Comparison of ENCODE assay signal across 15 cellular contexts in genomic region chr19:1455002-1455335, GRCh38. TPM values are rescaled to one million over a fixed set of nuclear protein-coding genes. Genes with fewer than 3 reads are reported as not detected.
DNase-seq lines count a peak whose midpoint lies in the region; ATAC-seq, FAIRE-seq and TF ChIP-seq lines count a peak whose summit lies in the region.
"Had no signal": no experiment of that assay in that cellular context is flagged by ENCODE, and none has a peak within 500 bp of the region (broad histone marks: within the 10 kb centered on the region; RNA-seq: fewer than 3 reads in every experiment).

No MANE protein-coding gene starts in this region.

- H3K79me2 ChIP-seq in HepG2 (ENCODE audit: insufficient read depth, low read length) = no peaks in the 10 kb centered on the region

- peaks cover 10% of the 10 kb centered on the region; the same call in 1 of the 2 replicates for H4K20me1 ChIP-seq in HepG2 (ENCODE audit: insufficient read depth, low read length)

- H3K36me3 Mint-ChIP-seq in type B pancreatic cell = no peaks in the 10 kb centered on the region

- 3% methylated on average over 9 of the region's 22 CpGs for WGBS in HepG2 (ENCODE audit: low lambda C conversion rate)
- 2% methylated on average over 6 of the region's 22 CpGs for WGBS in right lobe of liver (ENCODE audit: insufficient coverage, low coverage, low lambda C conversion rate, missing lambda C conversion rate)

- peak overlapping the region in 2 of 3 experiments; percentile 25 to 51; a peak in 2 of 6 replicates for H3K4me3 ChIP-seq in HepG2 (replicated peaks in 1 of 3; ENCODE audit: insufficient read depth in 1 of 3, low read depth in 2 of 3, low read length in 3 of 3)
- H3K4me3 ChIP-seq in right lobe of liver = no peak overlapping the region
- H3K4me3 ChIP-seq: esophagus muscularis mucosa, neural progenitor cell had no signal

- H3K9me3 ChIP-seq in HepG2 (ENCODE audit: low read length) (no peaks in the 10 kb centered on the region), right lobe of liver (no peaks in the 10 kb centered on the region)
- H3K9me3 ChIP-seq: esophagus muscularis mucosa, spleen had no signal

- no peak overlapping the region for H3K27ac Mint-ChIP-seq in type B pancreatic cell
- H3K27ac Mint-ChIP-seq: HFFc6, neural progenitor cell had no signal

- TF ChIP-seq EP300 in HepG2 (IDR thresholded peaks at IDR 0.05; ENCODE audit: low read depth in 2 of 2, low read length in 2 of 2) (no peak), HepG2 (CRISPR knock-in tag; IDR thresholded peaks at IDR 0.05; ENCODE audit: borderline replicate concordance) (no peak)

- H3K4me1 ChIP-seq in HepG2 (ENCODE audit: insufficient read depth, low read length) (peaks cover 48% of the 10 kb centered on the region), right lobe of liver (no peaks in the 10 kb centered on the region)

- no peak for ATAC-seq in HepG2
- no peak for ATAC-seq in right lobe of liver
- no peak for ATAC-seq in GM18907 (IDR thresholded peaks at IDR 0.05; ENCODE audit: unreplicated experiment)

- in situ Hi-C loops in HepG2 (cut with HindIII; ENCODE audit: extremely low pct_ligation_motif_present, low pct_unique_long_range_greater_than_20kb) = loop anchor here (5.0 kb wide), 1 partner anchor 57 kb away; the partner anchor contains the start of gene ADAMTSL5

- peaks cover 59% of the 10 kb centered on the region for H3K27me3 Mint-ChIP-seq in type B pancreatic cell

- H3K36me3 ChIP-seq in HepG2 (replicated peaks in 1 of 2; ENCODE audit: control insufficient read depth in 1 of 2, insufficient read depth in 2 of 2, low read length in 2 of 2) (no peaks in the 10 kb centered on the region), right lobe of liver (no peaks in the 10 kb centered on the region)
- H3K36me3 ChIP-seq: brain microvascular endothelial cell, neural progenitor cell had no signal

- TF ChIP-seq RAD21 in HepG2 (CRISPR knock-in tag; IDR thresholded peaks at IDR 0.05) = no peak

- TF ChIP-seq POLR2A in HepG2 (IDR thresholded peaks at IDR 0.05; ENCODE audit: insufficient read depth in 1 of 2, low read depth in 2 of 2, low read length in 2 of 2) = no peak
- TF ChIP-seq POLR2A in right lobe of liver (IDR thresholded peaks at IDR 0.05) = no peak

- no peak overlapping the region for H3K9ac ChIP-seq in HepG2 (ENCODE audit: insufficient read depth, low read depth, low read length)
- H3K9ac ChIP-seq: neural progenitor cell had no signal

- no TSS peak for BruUV-seq in HepG2 (replicated peaks; lab: Mats Ljungman, UMichigan)

- peaks cover 9% of the 10 kb centered on the region for H3K4me1 Mint-ChIP-seq in type B pancreatic cell (ENCODE audit: unreplicated experiment)

- TF ChIP-seq CTCF in HepG2 (CRISPR knock-in tag; IDR thresholded peaks at IDR 0.05) (no peak), right lobe of liver (IDR thresholded peaks at IDR 0.05) (no peak), type B pancreatic cell (conservative IDR thresholded peaks at IDR 0.05) (no peak)

- H3K4me3 Mint-ChIP-seq in type B pancreatic cell = no peak overlapping the region
- H3K4me3 Mint-ChIP-seq: HFFc6 had no signal

- H3K27ac ChIP-seq in HepG2 (ENCODE audit: extremely low read length, insufficient read depth, low read length) (no peak overlapping the region), right lobe of liver (no peak overlapping the region)
- H3K27ac ChIP-seq: brain microvascular endothelial cell, esophagus muscularis mucosa, neural progenitor cell, spleen had no signal

- peak overlapping the region; percentile 38 for H3K4me2 ChIP-seq in HepG2 (ENCODE audit: low read depth, low read length)
- H3K4me2 ChIP-seq: neural progenitor cell had no signal

- no peak overlapping the region for H2AFZ ChIP-seq in HepG2 (ENCODE audit: low read length)
- H2AFZ ChIP-seq: neural progenitor cell had no signal

- no peak for FAIRE-seq in HepG2 (lab: Jason Lieb, UNC)
- FAIRE-seq: kidney had no signal

- H3K9me3 Mint-ChIP-seq in type B pancreatic cell = no peaks in the 10 kb centered on the region
- H3K9me3 Mint-ChIP-seq: HFFc6, neural progenitor cell had no signal

- DNase-seq in HepG2 (ENCODE audit: low spot score) (no peak), right lobe of liver (no peak), OCI-M1 (lab: John Stamatoyannopoulos, UW) (peak; percentile 2), dermis blood vessel endothelial cell (peak; percentile 84), DMS114 treated with DMSO at 0.1 percent for 48 hours (lab: John Stamatoyannopoulos, UW; ENCODE audit: unreplicated experiment) (no peak), DMS79 treated with DMSO at 0.1 percent for 48 hours (lab: John Stamatoyannopoulos, UW) (no peak), type B pancreatic cell (ENCODE audit: extremely low spot score, unreplicated experiment) (no peak)
- DNase-seq: NCI-H1105, spleen had no signal

- H3K27me3 ChIP-seq in HepG2 (ENCODE audit: control insufficient read depth in 1 of 2, insufficient read depth in 2 of 2, low read length in 2 of 2) = peaks cover 13 to 64% of the 10 kb centered on the region in 2 experiments
- peaks cover 4 to 24% of the 10 kb centered on the region in 2 donors for H3K27me3 ChIP-seq in right lobe of liver

- intact Hi-C loops in HepG2 (cut with micrococcal nuclease; ENCODE audit: unreplicated experiment) (no loop called here), right lobe of liver (cut with DNase I) (loop anchor here in 1 of 2 donors (10.0 kb wide), 1 partner anchor 60 kb away; the partner anchor contains the start of gene ADAMTSL5)

- POLR2A ChIA-PET in HepG2 (lab: Yijun Ruan, JAX) = interaction anchor here (1.6 to 4.0 kb wide), 4 partner anchors 11 to 172 kb away, joined by 7 to 34 read pairs (median 12); partner anchors contain the start of gene REEP6

- CTCF ChIA-PET in HepG2 (lab: Yijun Ruan, JAX; ENCODE audit: low intra/inter-chr PET ratio, low total read pairs) = no interaction called here

RNA-seq across cellular contexts. Expression of gene APC2, which starts 5.0 kb away (rescaled TPM):
- total RNA-seq in HepG2 (2016; rRNA removed; fragmentation: Illumina TruSeq; extraction: Trizol) (0.22 TPM in 1 of 2 replicates, not detected in the other), right lobe of liver (under 1 TPM in 3 of 6 experiments, not detected in 3; 0.06 to 0.13 (median 0.06) TPM), dermis blood vessel endothelial cell (0.23 and 0.34 TPM in 2 replicates), type B pancreatic cell (ENCODE audit: low replicate concordance) (1.2 and 9.2 TPM in 2 replicates)
- under 0.01 TPM in 1 of 2 replicates, not detected in the other for total RNA-seq in HepG2 (2016; cell fraction: cytosol; rRNA removed; fragmentation: Illumina TruSeq; extraction: Trizol; ENCODE audit: low read depth)
- total RNA-seq in HepG2 (2016; cell fraction: insoluble cytoplasmic fraction; rRNA removed; fragmentation: Illumina TruSeq; extraction: Trizol) = 0.02 and 0.27 TPM in 2 replicates
- 0.24 TPM in 1 of 2 replicates, not detected in the other for total RNA-seq in HepG2 (2016; cell fraction: membrane; rRNA removed; fragmentation: Illumina TruSeq; extraction: Trizol)
- 0.25 and 0.28 TPM in 2 replicates for total RNA-seq in HepG2 (2016; cell fraction: nucleus; rRNA removed; fragmentation: Illumina TruSeq; extraction: Trizol)
- polyA plus RNA-seq in HepG2 (2011; rRNA removed) = 0.08 and 0.16 TPM in 2 replicates
- polyA plus RNA-seq in HepG2 (2011; cell fraction: cytosol; rRNA removed) = 0.04 and 0.07 TPM in 2 replicates
- polyA plus RNA-seq in HepG2 (2011; cell fraction: nucleus; rRNA removed) = 0.37 and 0.61 TPM in 2 replicates
- polyA plus RNA-seq in HepG2 (2012) = 0.11 and 0.28 TPM in 2 replicates
- polyA plus RNA-seq in HepG2 (2016; cell fraction: cytosol; fragmentation: Illumina TruSeq; extraction: Trizol; ENCODE audit: low read depth) = not detected in 2 replicates
- polyA plus RNA-seq in HepG2 (2016; cell fraction: insoluble cytoplasmic fraction; fragmentation: Illumina TruSeq; extraction: Trizol; ENCODE audit: low read depth) = not detected in 2 replicates
- not detected in 2 replicates for polyA plus RNA-seq in HepG2 (2016; cell fraction: membrane; fragmentation: Illumina TruSeq; extraction: Trizol; ENCODE audit: low read depth)
- polyA plus RNA-seq in HepG2 (2016; cell fraction: nucleus; fragmentation: Illumina TruSeq; extraction: Trizol; ENCODE audit: insufficient read depth, low read depth) = 0.18 and 0.40 TPM in 2 replicates
- polyA minus RNA-seq in HepG2 (2011; rRNA and poly(A)+ RNA removed; ENCODE audit: low replicate concordance) = 0.40 and 0.77 TPM in 2 replicates
- 0.35 and 0.49 TPM in 2 replicates for polyA minus RNA-seq in HepG2 (2011; cell fraction: cytosol; rRNA and poly(A)+ RNA removed)
- 0.52 and 0.75 TPM in 2 replicates for polyA minus RNA-seq in HepG2 (2011; cell fraction: nucleus; rRNA and poly(A)+ RNA removed)

RNA-seq across cellular contexts. Expression of gene RPS15, which starts 16.8 kb away (rescaled TPM):
- total RNA-seq in HepG2 (2016; rRNA removed; fragmentation: Illumina TruSeq; extraction: Trizol) (695 and 780 TPM in 2 replicates), right lobe of liver (1,000 to 10,000 TPM in 2 of 6 experiments, 100 to 1,000 TPM in 4; 334 to 1,615 (median 355) TPM), dermis blood vessel endothelial cell (380 and 637 TPM in 2 replicates), type B pancreatic cell (ENCODE audit: low replicate concordance) (1,251 and 1,344 TPM in 2 replicates)
- 693 and 734 TPM in 2 replicates for total RNA-seq in HepG2 (2016; cell fraction: cytosol; rRNA removed; fragmentation: Illumina TruSeq; extraction: Trizol; ENCODE audit: low read depth)
- total RNA-seq in HepG2 (2016; cell fraction: insoluble cytoplasmic fraction; rRNA removed; fragmentation: Illumina TruSeq; extraction: Trizol) = 654 and 886 TPM in 2 replicates
- total RNA-seq in HepG2 (2016; cell fraction: membrane; rRNA removed; fragmentation: Illumina TruSeq; extraction: Trizol) = 967 and 1,125 TPM in 2 replicates
- 240 and 299 TPM in 2 replicates for total RNA-seq in HepG2 (2016; cell fraction: nucleus; rRNA removed; fragmentation: Illumina TruSeq; extraction: Trizol)
- 1,411 and 1,504 TPM in 2 replicates for polyA plus RNA-seq in HepG2 (2011; rRNA removed)
- polyA plus RNA-seq in HepG2 (2011; cell fraction: cytosol; rRNA removed) = 2,214 and 3,196 TPM in 2 replicates
- polyA plus RNA-seq in HepG2 (2011; cell fraction: nucleus; rRNA removed) = 923 and 1,023 TPM in 2 replicates
- 1,504 and 2,202 TPM in 2 replicates for polyA plus RNA-seq in HepG2 (2012)
- polyA plus RNA-seq in HepG2 (2016; cell fraction: cytosol; fragmentation: Illumina TruSeq; extraction: Trizol; ENCODE audit: low read depth) = 1,868 and 2,054 TPM in 2 replicates
- polyA plus RNA-seq in HepG2 (2016; cell fraction: insoluble cytoplasmic fraction; fragmentation: Illumina TruSeq; extraction: Trizol; ENCODE audit: low read depth) = 1,628 and 1,692 TPM in 2 replicates
- 2,328 and 2,419 TPM in 2 replicates for polyA plus RNA-seq in HepG2 (2016; cell fraction: membrane; fragmentation: Illumina TruSeq; extraction: Trizol; ENCODE audit: low read depth)
- 895 and 898 TPM in 2 replicates for polyA plus RNA-seq in HepG2 (2016; cell fraction: nucleus; fragmentation: Illumina TruSeq; extraction: Trizol; ENCODE audit: insufficient read depth, low read depth)
- polyA minus RNA-seq in HepG2 (2011; rRNA and poly(A)+ RNA removed; ENCODE audit: low replicate concordance) = 538 and 916 TPM in 2 replicates
- 647 and 682 TPM in 2 replicates for polyA minus RNA-seq in HepG2 (2011; cell fraction: cytosol; rRNA and poly(A)+ RNA removed)
- 109 and 140 TPM in 2 replicates for polyA minus RNA-seq in HepG2 (2011; cell fraction: nucleus; rRNA and poly(A)+ RNA removed)

RNA-seq across cellular contexts. Expression of gene C19orf25, which starts 24.0 kb away (rescaled TPM):
- total RNA-seq in HepG2 (2016; rRNA removed; fragmentation: Illumina TruSeq; extraction: Trizol) (32.3 and 32.4 TPM in 2 replicates), right lobe of liver (10 to 100 TPM; 12.2 to 32.7 (median 15.3) TPM), dermis blood vessel endothelial cell (22.0 and 28.1 TPM in 2 replicates), type B pancreatic cell (ENCODE audit: low replicate concordance) (36.6 and 37.5 TPM in 2 replicates)
- total RNA-seq in HepG2 (2016; cell fraction: cytosol; rRNA removed; fragmentation: Illumina TruSeq; extraction: Trizol; ENCODE audit: low read depth) = 11.9 and 13.3 TPM in 2 replicates
- 34.4 and 35.4 TPM in 2 replicates for total RNA-seq in HepG2 (2016; cell fraction: insoluble cytoplasmic fraction; rRNA removed; fragmentation: Illumina TruSeq; extraction: Trizol)
- total RNA-seq in HepG2 (2016; cell fraction: membrane; rRNA removed; fragmentation: Illumina TruSeq; extraction: Trizol) = 33.2 and 36.2 TPM in 2 replicates
- 15.1 and 17.1 TPM in 2 replicates for total RNA-seq in HepG2 (2016; cell fraction: nucleus; rRNA removed; fragmentation: Illumina TruSeq; extraction: Trizol)
- 14.2 and 19.5 TPM in 2 replicates for polyA plus RNA-seq in HepG2 (2011; rRNA removed)
- 18.3 and 24.5 TPM in 2 replicates for polyA plus RNA-seq in HepG2 (2011; cell fraction: cytosol; rRNA removed)
- 33.5 and 34.3 TPM in 2 replicates for polyA plus RNA-seq in HepG2 (2011; cell fraction: nucleus; rRNA removed)
- 9.6 and 14.8 TPM in 2 replicates for polyA plus RNA-seq in HepG2 (2012)
- 11.7 and 15.7 TPM in 2 replicates for polyA plus RNA-seq in HepG2 (2016; cell fraction: cytosol; fragmentation: Illumina TruSeq; extraction: Trizol; ENCODE audit: low read depth)
- polyA plus RNA-seq in HepG2 (2016; cell fraction: insoluble cytoplasmic fraction; fragmentation: Illumina TruSeq; extraction: Trizol; ENCODE audit: low read depth) = 31.7 and 32.0 TPM in 2 replicates
- 25.3 and 26.3 TPM in 2 replicates for polyA plus RNA-seq in HepG2 (2016; cell fraction: membrane; fragmentation: Illumina TruSeq; extraction: Trizol; ENCODE audit: low read depth)
- 30.3 and 33.5 TPM in 2 replicates for polyA plus RNA-seq in HepG2 (2016; cell fraction: nucleus; fragmentation: Illumina TruSeq; extraction: Trizol; ENCODE audit: insufficient read depth, low read depth)
- polyA minus RNA-seq in HepG2 (2011; rRNA and poly(A)+ RNA removed; ENCODE audit: low replicate concordance) = 15.8 and 20.8 TPM in 2 replicates
- 8.7 and 9.4 TPM in 2 replicates for polyA minus RNA-seq in HepG2 (2011; cell fraction: cytosol; rRNA and poly(A)+ RNA removed)
- 13.3 and 13.6 TPM in 2 replicates for polyA minus RNA-seq in HepG2 (2011; cell fraction: nucleus; rRNA and poly(A)+ RNA removed)

RNA-seq across cellular contexts. Expression of gene PCSK4, which starts 35.2 kb away (rescaled TPM):
- total RNA-seq in HepG2 (2016; rRNA removed; fragmentation: Illumina TruSeq; extraction: Trizol) = 0.52 and 2.0 TPM in 2 replicates
- 0.91 and 1.2 TPM in 2 replicates for total RNA-seq in HepG2 (2016; cell fraction: cytosol; rRNA removed; fragmentation: Illumina TruSeq; extraction: Trizol; ENCODE audit: low read depth)
- 1.1 and 1.5 TPM in 2 replicates for total RNA-seq in HepG2 (2016; cell fraction: insoluble cytoplasmic fraction; rRNA removed; fragmentation: Illumina TruSeq; extraction: Trizol)
- total RNA-seq in HepG2 (2016; cell fraction: membrane; rRNA removed; fragmentation: Illumina TruSeq; extraction: Trizol) = 1.5 and 2.0 TPM in 2 replicates
- total RNA-seq in HepG2 (2016; cell fraction: nucleus; rRNA removed; fragmentation: Illumina TruSeq; extraction: Trizol) = 1.7 and 3.6 TPM in 2 replicates
- 2.7 and 3.1 TPM in 2 replicates for polyA plus RNA-seq in HepG2 (2011; rRNA removed)
- 0.73 and 1.2 TPM in 2 replicates for polyA plus RNA-seq in HepG2 (2011; cell fraction: cytosol; rRNA removed)
- polyA plus RNA-seq in HepG2 (2011; cell fraction: nucleus; rRNA removed) = 62.7 and 100 TPM in 2 replicates
- polyA plus RNA-seq in HepG2 (2012) = 2.9 and 3.0 TPM in 2 replicates
- polyA plus RNA-seq in HepG2 (2016; cell fraction: cytosol; fragmentation: Illumina TruSeq; extraction: Trizol; ENCODE audit: low read depth) = 0.60 and 0.88 TPM in 2 replicates
- 0.61 and 1.1 TPM in 2 replicates for polyA plus RNA-seq in HepG2 (2016; cell fraction: insoluble cytoplasmic fraction; fragmentation: Illumina TruSeq; extraction: Trizol; ENCODE audit: low read depth)
- 1.2 TPM in 2 replicates for polyA plus RNA-seq in HepG2 (2016; cell fraction: membrane; fragmentation: Illumina TruSeq; extraction: Trizol; ENCODE audit: low read depth)
- polyA plus RNA-seq in HepG2 (2016; cell fraction: nucleus; fragmentation: Illumina TruSeq; extraction: Trizol; ENCODE audit: insufficient read depth, low read depth) = 11.8 and 12.9 TPM in 2 replicates
- polyA minus RNA-seq in HepG2 (2011; rRNA and poly(A)+ RNA removed; ENCODE audit: low replicate concordance) = 0.84 and 1.6 TPM in 2 replicates
- 0.88 and 1.6 TPM in 2 replicates for polyA minus RNA-seq in HepG2 (2011; cell fraction: cytosol; rRNA and poly(A)+ RNA removed)
- polyA minus RNA-seq in HepG2 (2011; cell fraction: nucleus; rRNA and poly(A)+ RNA removed) = 1.7 and 4.6 TPM in 2 replicates
- total RNA-seq in right lobe of liver = 1 to 10 TPM; 2.0 to 8.0 (median 3.6) TPM
- 0.68 and 1.1 TPM in 2 replicates for total RNA-seq in dermis blood vessel endothelial cell
- total RNA-seq in type B pancreatic cell (ENCODE audit: low replicate concordance) = 9.6 and 12.4 TPM in 2 replicates

RNA-seq across cellular contexts. Expression of gene REEP6, which starts 36.0 kb away (rescaled TPM):
- total RNA-seq in HepG2 (2016; rRNA removed; fragmentation: Illumina TruSeq; extraction: Trizol) (15.6 and 28.8 TPM in 2 replicates), right lobe of liver (100 to 1,000 TPM; 113 to 218 (median 177) TPM), dermis blood vessel endothelial cell (0.34 and 1.0 TPM in 2 replicates), type B pancreatic cell (ENCODE audit: low replicate concordance) (17.3 and 34.5 TPM in 2 replicates)
- total RNA-seq in HepG2 (2016; cell fraction: cytosol; rRNA removed; fragmentation: Illumina TruSeq; extraction: Trizol; ENCODE audit: low read depth) = 21.2 and 31.3 TPM in 2 replicates
- 13.3 and 31.5 TPM in 2 replicates for total RNA-seq in HepG2 (2016; cell fraction: insoluble cytoplasmic fraction; rRNA removed; fragmentation: Illumina TruSeq; extraction: Trizol)
- 21.8 and 29.6 TPM in 2 replicates for total RNA-seq in HepG2 (2016; cell fraction: membrane; rRNA removed; fragmentation: Illumina TruSeq; extraction: Trizol)
- 22.0 and 24.7 TPM in 2 replicates for total RNA-seq in HepG2 (2016; cell fraction: nucleus; rRNA removed; fragmentation: Illumina TruSeq; extraction: Trizol)
- polyA plus RNA-seq in HepG2 (2011; rRNA removed) = 10.0 and 17.3 TPM in 2 replicates
- 10.9 and 13.3 TPM in 2 replicates for polyA plus RNA-seq in HepG2 (2011; cell fraction: cytosol; rRNA removed)
- 15.2 and 19.3 TPM in 2 replicates for polyA plus RNA-seq in HepG2 (2011; cell fraction: nucleus; rRNA removed)
- polyA plus RNA-seq in HepG2 (2012) = 31.7 and 32.2 TPM in 2 replicates
- polyA plus RNA-seq in HepG2 (2016; cell fraction: cytosol; fragmentation: Illumina TruSeq; extraction: Trizol; ENCODE audit: low read depth) = 40.3 and 49.6 TPM in 2 replicates
- 23.2 and 29.9 TPM in 2 replicates for polyA plus RNA-seq in HepG2 (2016; cell fraction: insoluble cytoplasmic fraction; fragmentation: Illumina TruSeq; extraction: Trizol; ENCODE audit: low read depth)
- polyA plus RNA-seq in HepG2 (2016; cell fraction: membrane; fragmentation: Illumina TruSeq; extraction: Trizol; ENCODE audit: low read depth) = 43.0 and 49.7 TPM in 2 replicates
- polyA plus RNA-seq in HepG2 (2016; cell fraction: nucleus; fragmentation: Illumina TruSeq; extraction: Trizol; ENCODE audit: insufficient read depth, low read depth) = 65.9 and 70.0 TPM in 2 replicates
- 7.1 and 14.8 TPM in 2 replicates for polyA minus RNA-seq in HepG2 (2011; rRNA and poly(A)+ RNA removed; ENCODE audit: low replicate concordance)
- polyA minus RNA-seq in HepG2 (2011; cell fraction: cytosol; rRNA and poly(A)+ RNA removed) = 12.4 and 14.4 TPM in 2 replicates
- polyA minus RNA-seq in HepG2 (2011; cell fraction: nucleus; rRNA and poly(A)+ RNA removed) = 3.5 and 3.6 TPM in 2 replicates

Comparison
In these comparisons a context has a peak if more than half of its experiments do, and no peak if none do; other contexts are left out.
1. H3K4me3 ChIP-seq: peak in HepG2 (2 of 3); none in right lobe of liver (0 of 3).
2. DNase-seq: peak in OCI-M1 (single experiment) and dermis blood vessel endothelial cell (single experiment); none in HepG2 (single experiment), right lobe of liver (0 of 3), DMS114 treated with DMSO at 0.1 percent for 48 hours (single experiment), DMS79 treated with DMSO at 0.1 percent for 48 hours (single experiment) and type B pancreatic cell (single experiment).